ENCODE assay signal across 22 cellular contexts in the genomic region with DNA sequence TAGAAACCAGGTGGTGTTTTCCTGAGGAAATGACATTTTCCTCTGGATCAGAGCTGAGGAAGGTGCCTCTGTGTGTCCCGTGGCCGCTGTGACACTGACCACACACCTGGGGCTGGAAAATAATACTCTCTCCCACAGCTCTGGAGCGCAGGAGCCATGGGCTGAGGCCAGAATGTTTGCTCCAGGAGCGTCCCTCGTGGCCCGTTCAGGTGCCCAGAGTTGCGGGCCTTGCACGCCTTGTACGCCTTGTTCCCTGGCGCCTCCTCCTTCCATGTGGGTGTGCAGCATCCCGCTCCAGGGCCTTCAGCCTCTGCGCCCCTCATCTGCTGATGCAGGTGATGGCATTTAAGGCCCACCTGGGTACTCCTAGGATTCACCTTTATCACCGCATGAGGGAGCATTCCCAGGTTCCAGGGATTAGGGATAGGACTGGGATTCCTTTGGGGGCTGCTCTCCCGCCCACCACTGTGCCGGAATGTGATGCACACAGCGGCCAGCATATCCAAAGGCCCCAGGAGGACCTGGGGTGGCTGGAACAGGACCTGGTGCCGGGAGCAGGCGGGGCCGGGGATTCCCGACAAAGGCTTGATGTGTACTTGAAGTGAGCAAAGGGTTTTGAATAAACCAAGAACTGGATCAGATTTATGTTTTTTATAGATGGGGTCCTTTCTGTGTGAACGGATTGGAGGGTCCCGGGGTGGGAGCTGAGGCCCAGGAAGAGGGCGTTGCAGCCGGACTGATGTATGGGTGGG. TPM values are rescaled to one million over a fixed set of nuclear protein-coding genes. Genes with fewer than 3 reads are reported as not detected.
DNase-seq lines count a peak whose midpoint lies in the region; ATAC-seq and TF ChIP-seq lines count a peak whose summit lies in the region.
"Had no signal": no experiment of that assay in that cellular context is flagged by ENCODE, and none has a peak within 500 bp of the region (broad histone marks: within the 10 kb centered on the region; RNA-seq: fewer than 3 reads in every experiment).

No MANE protein-coding gene starts in this region.

- H3K9me3 Mint-ChIP-seq in activated CD8-positive, alpha-beta memory T cell treated with anti-CD3 and anti-CD28 coated beads, Interleukin-2, amount 10 ng/mL, durations not matched to agents 7 days and 5 days (ENCODE audit: low read depth) = no peaks in the 10 kb centered on the region
- H3K9me3 Mint-ChIP-seq in brain = peaks cover 0 to 2% (median 0%) of the 10 kb centered on the region in 5 experiments
- H3K9me3 Mint-ChIP-seq in stimulated activated effector memory CD8-positive, alpha-beta T cell treated with anti-CD3 and anti-CD28 coated beads, Interleukin-12 subunit alpha, Interleukin-12 subunit beta, amount 100 ng/mL, for 72 hours = no peaks in the 10 kb centered on the region
- no peaks in the 10 kb centered on the region for H3K9me3 Mint-ChIP-seq in stimulated activated memory B cell treated with anti-CD40 and anti-IgM and Interleukin-4, amounts not matched to agents 10 μg/mL and 1 μg/mL and 100 μg/mL, for 72 hours

- no peak for DNase-seq in activated CD8-positive, alpha-beta memory T cell treated with anti-CD3 and anti-CD28 coated beads, Interleukin-2, amount 10 ng/mL, durations not matched to agents 7 days and 5 days
- no peak for DNase-seq in activated CD8-positive, alpha-beta memory T cell treated with anti-CD3 and anti-CD28 coated beads for 24 hours
- DNase-seq in stimulated activated effector memory CD8-positive, alpha-beta T cell treated with anti-CD3 and anti-CD28 coated beads, Interleukin-12 subunit alpha, Interleukin-12 subunit beta, amount 100 ng/mL, for 72 hours (ENCODE audit: low spot score in 2 of 2) = no peak
- DNase-seq in hepatic stellate cell (ENCODE audit: low spot score) = no peak
- no peak for DNase-seq in stimulated activated CD4-positive, alpha-beta T cell treated with anti-CD3 and anti-CD28 coated beads, Interleukin-2, amount 100 ng/mL, for 24 hours
- DNase-seq: 8988T, DMS153, GDM1, GM23248, MV-4-11, NCI-H1694 treated with DMSO at 0.1 percent for 48 hours, NCI-H2107, NCI-H2227 treated with DMSO at 0.1 percent for 48 hours, NCI-H510A treated with DMSO at 0.1 percent for 48 hours, NCI-H774, OCI-M1, SIG-M5 had no signal

- H3K36me3 Mint-ChIP-seq in activated CD8-positive, alpha-beta memory T cell treated with anti-CD3 and anti-CD28 coated beads, Interleukin-2, amount 10 ng/mL, durations not matched to agents 7 days and 5 days = peaks cover 39% of the 10 kb centered on the region
- H3K36me3 Mint-ChIP-seq in brain = peaks cover 59% of the 10 kb centered on the region
- H3K36me3 Mint-ChIP-seq in stimulated activated effector memory CD8-positive, alpha-beta T cell treated with anti-CD3 and anti-CD28 coated beads, Interleukin-12 subunit alpha, Interleukin-12 subunit beta, amount 100 ng/mL, for 72 hours = peaks cover 100% of the 10 kb centered on the region
- peaks cover 64% of the 10 kb centered on the region for H3K36me3 Mint-ChIP-seq in stimulated activated memory B cell treated with anti-CD40 and anti-IgM and Interleukin-4, amounts not matched to agents 10 μg/mL and 1 μg/mL and 100 μg/mL, for 72 hours

- peak overlapping the region; percentile 15 for H3K27ac Mint-ChIP-seq in activated CD8-positive, alpha-beta memory T cell treated with anti-CD3 and anti-CD28 coated beads, Interleukin-2, amount 10 ng/mL, durations not matched to agents 7 days and 5 days
- peak overlapping the region in 3 of 5 experiments; percentile 29 to 56 (median 55) for H3K27ac Mint-ChIP-seq in brain
- H3K27ac Mint-ChIP-seq in stimulated activated effector memory CD8-positive, alpha-beta T cell treated with anti-CD3 and anti-CD28 coated beads, Interleukin-12 subunit alpha, Interleukin-12 subunit beta, amount 100 ng/mL, for 72 hours = peak overlapping the region; percentile 87
- H3K27ac Mint-ChIP-seq in stimulated activated memory B cell treated with anti-CD40 and anti-IgM and Interleukin-4, amounts not matched to agents 10 μg/mL and 1 μg/mL and 100 μg/mL, for 72 hours = no peak overlapping the region

- H3K27ac ChIP-seq in HUES6 (ENCODE audit: low read depth, low read length) = 0 out of 2 replicates have a peak overlapping the region, but pooled peaks have one; percentile 8
- H3K27ac ChIP-seq: GM23248, KMS-11 had no signal

- peaks cover 95% of the 10 kb centered on the region for H3K36me3 ChIP-seq in HUES6 (ENCODE audit: control insufficient read depth, insufficient read depth, low read length)

- no peaks in the 10 kb centered on the region for H3K27me3 ChIP-seq in HUES6 (ENCODE audit: control insufficient read depth, insufficient read depth, low read length)

- peaks cover 2% of the 10 kb centered on the region for H3K4me1 Mint-ChIP-seq in activated CD8-positive, alpha-beta memory T cell treated with anti-CD3 and anti-CD28 coated beads, Interleukin-2, amount 10 ng/mL, durations not matched to agents 7 days and 5 days
- H3K4me1 Mint-ChIP-seq in brain = peaks cover 28% of the 10 kb centered on the region
- H3K4me1 Mint-ChIP-seq in stimulated activated effector memory CD8-positive, alpha-beta T cell treated with anti-CD3 and anti-CD28 coated beads, Interleukin-12 subunit alpha, Interleukin-12 subunit beta, amount 100 ng/mL, for 72 hours = no peaks in the 10 kb centered on the region
- H3K4me1 Mint-ChIP-seq in stimulated activated memory B cell treated with anti-CD40 and anti-IgM and Interleukin-4, amounts not matched to agents 10 μg/mL and 1 μg/mL and 100 μg/mL, for 72 hours = peaks cover 5% of the 10 kb centered on the region

- H3K9ac ChIP-seq in HUES6 (ENCODE audit: low read length) = no peak overlapping the region
- H3K9ac ChIP-seq: GM23248, KMS-11 had no signal

- H3K4me3 Mint-ChIP-seq in activated CD8-positive, alpha-beta memory T cell treated with anti-CD3 and anti-CD28 coated beads, Interleukin-2, amount 10 ng/mL, durations not matched to agents 7 days and 5 days = no peak overlapping the region
- H3K4me3 Mint-ChIP-seq in brain = no peak overlapping the region
- no peak overlapping the region for H3K4me3 Mint-ChIP-seq in stimulated activated effector memory CD8-positive, alpha-beta T cell treated with anti-CD3 and anti-CD28 coated beads, Interleukin-12 subunit alpha, Interleukin-12 subunit beta, amount 100 ng/mL, for 72 hours
- H3K4me3 Mint-ChIP-seq in stimulated activated memory B cell treated with anti-CD40 and anti-IgM and Interleukin-4, amounts not matched to agents 10 μg/mL and 1 μg/mL and 100 μg/mL, for 72 hours = no peak overlapping the region

- H3K9me3 ChIP-seq in HUES6 (ENCODE audit: control insufficient read depth, insufficient read depth, low read depth, low read length) = no peaks in the 10 kb centered on the region

- H3K27me3 Mint-ChIP-seq in activated CD8-positive, alpha-beta memory T cell treated with anti-CD3 and anti-CD28 coated beads, Interleukin-2, amount 10 ng/mL, durations not matched to agents 7 days and 5 days = no peaks in the 10 kb centered on the region
- no peaks in the 10 kb centered on the region for H3K27me3 Mint-ChIP-seq in brain
- no peaks in the 10 kb centered on the region for H3K27me3 Mint-ChIP-seq in stimulated activated memory B cell treated with anti-CD40 and anti-IgM and Interleukin-4, amounts not matched to agents 10 μg/mL and 1 μg/mL and 100 μg/mL, for 72 hours

- H3K4me3 ChIP-seq in HUES6 (ENCODE audit: low read depth, low read length) = no peak overlapping the region
- H3K4me3 ChIP-seq: GM23248 had no signal

- H3K4me1 ChIP-seq in HUES6 (ENCODE audit: control insufficient read depth, insufficient read depth, low read length) = peaks cover 10% of the 10 kb centered on the region; the same call in 1 of the 2 replicates

- TF ChIP-seq CTCF in brain (conservative IDR thresholded peaks at IDR 0.05) = no peak

- CTCF ChIA-PET in activated CD8-positive, alpha-beta memory T cell treated with anti-CD3 and anti-CD28 coated beads, Interleukin-2, amount 10 ng/mL, durations not matched to agents 7 days and 5 days (lab: Charles Lee) = no interaction called here

- no peak for ATAC-seq in activated CD8-positive, alpha-beta memory T cell treated with anti-CD3 and anti-CD28 coated beads, Interleukin-2, amount 10 ng/mL, durations not matched to agents 7 days and 5 days
- ATAC-seq in stimulated activated effector memory CD8-positive, alpha-beta T cell treated with anti-CD3 and anti-CD28 coated beads, Interleukin-12 subunit alpha, Interleukin-12 subunit beta, amount 100 ng/mL, for 72 hours = no peak
- no peak for ATAC-seq in stimulated activated memory B cell treated with anti-CD40 and anti-IgM and Interleukin-4, amounts not matched to agents 10 μg/mL and 1 μg/mL and 100 μg/mL, for 72 hours
- ATAC-seq: HepG2 had no signal

RNA-seq across cellular contexts. Expression of a gene that starts 44.0 kb away (rescaled TPM):
- 10 to 100 TPM; 65.3 to 71.3 TPM for total RNA-seq in activated CD8-positive, alpha-beta memory T cell treated with anti-CD3 and anti-CD28 coated beads, Interleukin-2, amount 10 ng/mL, durations not matched to agents 7 days and 5 days
- 71.6 TPM for polyA plus RNA-seq in brain (ENCODE audit: insufficient read depth, low read depth, low replicate concordance)
